ENCODE assay signal across 9 cellular contexts in genomic region chr1:155969377-155969791, GRCh38. TPM values are rescaled to one million over a fixed set of nuclear protein-coding genes. Genes with fewer than 3 reads are reported as not detected.
A peak's percentile ranks its signal among the peaks of the same experiment; 100 is the strongest.
DNase-seq lines count a peak whose midpoint lies in the region; ATAC-seq and TF ChIP-seq lines count a peak whose summit lies in the region.
"Had no signal": no experiment of that assay in that cellular context is flagged by ENCODE, and none has a peak within 500 bp of the region (broad histone marks: within the 10 kb centered on the region; RNA-seq: fewer than 3 reads in every experiment).

No MANE protein-coding gene starts in this region.

- H3K4me1 ChIP-seq in CD4-positive, CD25-positive, alpha-beta regulatory T cell (ENCODE audit: control insufficient read depth, insufficient read depth, low read length, poor library complexity, severe bottlenecking): peaks cover 75% of the 10 kb centered on the region
- H3K4me1 ChIP-seq in endodermal cell (ENCODE audit: control insufficient read depth, insufficient read depth, low read length) (peaks cover 50% of the 10 kb centered on the region), ovary (ENCODE audit: insufficient read depth) (peaks cover 43% of the 10 kb centered on the region)

- H3K27ac ChIP-seq in CD4-positive, CD25-positive, alpha-beta regulatory T cell (ENCODE audit: insufficient read depth, low read length, poor library complexity, severe bottlenecking): peak overlapping the region; percentile 72
- H3K27ac ChIP-seq in RWPE1 (peak overlapping the region; percentile 61), endodermal cell (ENCODE audit: low read depth, low read length) (peak overlapping the region; percentile 92), ovary (peak overlapping the region; percentile 20 to 38)

- CTCF ChIA-PET in RWPE1 (lab: Yijun Ruan, JAX): interaction anchor here (0.7 to 1.1 kb wide), 2 partner anchors 9 to 25 kb away, joined by 3 read pairs; partner anchors contain the start of gene ARHGEF2

- H3K4me3 Mint-ChIP-seq in CD4-positive, CD25-positive, alpha-beta regulatory T cell: peak overlapping the region in 3 of 4 donors; percentile 69 to 92 (median 71)
- H3K4me3 Mint-ChIP-seq in endodermal cell: no peak overlapping the region

- POLR2A ChIA-PET in RWPE1 (lab: Yijun Ruan, JAX; ENCODE audit: low non-redundant PET): no interaction called here

- H3K27me3 ChIP-seq in CD4-positive, CD25-positive, alpha-beta regulatory T cell (ENCODE audit: control insufficient read depth, insufficient read depth, low read length): no peaks in the 10 kb centered on the region
- no peaks in the 10 kb centered on the region for H3K27me3 ChIP-seq in endodermal cell (ENCODE audit: control insufficient read depth, insufficient read depth, low read length, poor library complexity, severe bottlenecking)
- H3K27me3 ChIP-seq in ovary: no peaks in the 10 kb centered on the region

- ATAC-seq in CD4-positive, CD25-positive, alpha-beta regulatory T cell (ENCODE audit: low read depth in 2 of 2): no peak
- ATAC-seq in GM21619 (IDR thresholded peaks at IDR 0.05; ENCODE audit: unreplicated experiment): no peak

- H3K36me3 ChIP-seq in CD4-positive, CD25-positive, alpha-beta regulatory T cell (ENCODE audit: control insufficient read depth, insufficient read depth, low read length): peaks cover 68% of the 10 kb centered on the region
- H3K36me3 ChIP-seq in endodermal cell (ENCODE audit: control insufficient read depth, insufficient read depth, low read length) (peaks cover 79% of the 10 kb centered on the region), ovary (no peaks in the 10 kb centered on the region)

- TF ChIP-seq EP300 in ovary (IDR thresholded peaks at IDR 0.05): no peak

- no peak for DNase-seq in CD4-positive, CD25-positive, alpha-beta regulatory T cell
- DNase-seq in RWPE1 (ENCODE audit: low spot score): no peak
- DNase-seq in endodermal cell: no peak
- DNase-seq in ovary: no peak
- no peak for DNase-seq in NCI-H748 (lab: John Stamatoyannopoulos, UW; ENCODE audit: unreplicated experiment)
- DNase-seq in NCI-H69 (lab: John Stamatoyannopoulos, UW): no peak
- DNase-seq in GF-D8 (lab: John Stamatoyannopoulos, UW): no peak
- DNase-seq: GDM1 had no signal

- TF ChIP-seq CTCF in RWPE1 (conservative IDR thresholded peaks at IDR 0.05; ENCODE audit: low read depth) (no peak), endodermal cell (conservative IDR thresholded peaks at IDR 0.05) (no peak), ovary (IDR thresholded peaks at IDR 0.05) (no peak)

- no peaks in the 10 kb centered on the region for H3K27me3 Mint-ChIP-seq in CD4-positive, CD25-positive, alpha-beta regulatory T cell
- H3K27me3 Mint-ChIP-seq in endodermal cell (ENCODE audit: insufficient read depth): no peaks in the 10 kb centered on the region

- peaks cover 43% of the 10 kb centered on the region for H3K36me3 Mint-ChIP-seq in CD4-positive, CD25-positive, alpha-beta regulatory T cell
- peaks cover 68% of the 10 kb centered on the region for H3K36me3 Mint-ChIP-seq in endodermal cell (ENCODE audit: low read depth)

- 90 to 96% methylated on average over 5 to 8 of the region's 9 CpGs for WGBS in endodermal cell (ENCODE audit: insufficient coverage in 1 of 2, insufficient read length in 1 of 2), 2 experiments
- 55 to 63% (median 58%) methylated on average over 9 of the region's 9 CpGs for WGBS in ovary, 3 donors

- H3K27ac Mint-ChIP-seq in CD4-positive, CD25-positive, alpha-beta regulatory T cell: peak overlapping the region; percentile 94 to 96 (median 95)
- H3K27ac Mint-ChIP-seq in endodermal cell: peak overlapping the region; percentile 67

- intact Hi-C loops in ovary (cut with DNase I): no loop called here

- TF ChIP-seq POLR2A in ovary (IDR thresholded peaks at IDR 0.05): no peak

- H3K9ac ChIP-seq in endodermal cell (ENCODE audit: extremely low read depth, low read length, poor library complexity, severe bottlenecking): no peak overlapping the region

- H3K9me3 ChIP-seq in CD4-positive, CD25-positive, alpha-beta regulatory T cell (ENCODE audit: control insufficient read depth in 2 of 2, low read length in 2 of 2): no peaks in the 10 kb centered on the region
- H3K9me3 ChIP-seq in endodermal cell (ENCODE audit: control insufficient read depth, low read length): no peaks in the 10 kb centered on the region
- H3K9me3 ChIP-seq in ovary: no peaks in the 10 kb centered on the region

- peaks cover 0 to 86% (median 67%) of the 10 kb centered on the region in 4 donors for H3K4me1 Mint-ChIP-seq in CD4-positive, CD25-positive, alpha-beta regulatory T cell
- H3K4me1 Mint-ChIP-seq in endodermal cell: peaks cover 71% of the 10 kb centered on the region

- H3K4me3 ChIP-seq in CD4-positive, CD25-positive, alpha-beta regulatory T cell (ENCODE audit: low read depth, low read length): no peak overlapping the region
- H3K4me3 ChIP-seq in endodermal cell (ENCODE audit: low read length) (no peak overlapping the region), ovary (no peak overlapping the region)

- peaks cover 0 to 1% (median 0%) of the 10 kb centered on the region in 7 donors for H3K9me3 Mint-ChIP-seq in CD4-positive, CD25-positive, alpha-beta regulatory T cell
- H3K9me3 Mint-ChIP-seq in endodermal cell: no peaks in the 10 kb centered on the region

RNA-seq across cellular contexts. Expression of gene ARHGEF2, which starts 9.0 kb away (rescaled TPM):
- total RNA-seq in CD4-positive, CD25-positive, alpha-beta regulatory T cell: 108 TPM
- 10 to 100 TPM; 16.1 to 19.2 (median 16.3) TPM for polyA plus RNA-seq in CD4-positive, CD25-positive, alpha-beta regulatory T cell
- total RNA-seq in endodermal cell: 100 to 1,000 TPM; 134 to 147 TPM
- 80.1 TPM for polyA plus RNA-seq in endodermal cell (2013, experiment 1 of 2)
- polyA plus RNA-seq in endodermal cell (2013, experiment 2 of 2): 71.9 TPM
- 100 to 1,000 TPM in 1 of 7 donors, 10 to 100 TPM in 6; 41.0 to 221 (median 63.3) TPM for total RNA-seq in ovary
- polyA plus RNA-seq in ovary: 100 to 1,000 TPM in 1 of 2 donors, 10 to 100 TPM in 1; 36.3 to 108 TPM

RNA-seq across cellular contexts. Expression of gene RXFP4, which starts 27.9 kb away (rescaled TPM):
- total RNA-seq in CD4-positive, CD25-positive, alpha-beta regulatory T cell: not detected
- 1 to 10 TPM in 1 of 4 donors, under 1 TPM in 1, not detected in 2; 0.32 to 1.4 TPM for polyA plus RNA-seq in CD4-positive, CD25-positive, alpha-beta regulatory T cell
- total RNA-seq in endodermal cell (not detected), ovary (not detected)
- polyA plus RNA-seq in endodermal cell (2013, experiment 1 of 2): not detected
- not detected for polyA plus RNA-seq in endodermal cell (2013, experiment 2 of 2)
- polyA plus RNA-seq in ovary: not detected

RNA-seq across cellular contexts. Expression of gene KHDC4, which starts 35.2 kb away (rescaled TPM):
- total RNA-seq in CD4-positive, CD25-positive, alpha-beta regulatory T cell: 60.1 TPM
- 10 to 100 TPM in 1 of 4 donors, 1 to 10 TPM in 3; 7.4 to 10.8 (median 8.3) TPM for polyA plus RNA-seq in CD4-positive, CD25-positive, alpha-beta regulatory T cell
- total RNA-seq in endodermal cell: 10 to 100 TPM; 67.7 to 76.2 TPM
- 46.7 TPM for polyA plus RNA-seq in endodermal cell (2013, experiment 1 of 2)
- polyA plus RNA-seq in endodermal cell (2013, experiment 2 of 2): 39.0 TPM
- total RNA-seq in ovary: 10 to 100 TPM; 38.1 to 61.1 (median 46.4) TPM
- polyA plus RNA-seq in ovary: 10 to 100 TPM; 35.4 to 47.1 TPM

RNA-seq across cellular contexts. Expression of gene SSR2, which starts 51.4 kb away (rescaled TPM):
- total RNA-seq in CD4-positive, CD25-positive, alpha-beta regulatory T cell: 196 TPM
- 100 to 1,000 TPM; 358 to 421 (median 392) TPM for polyA plus RNA-seq in CD4-positive, CD25-positive, alpha-beta regulatory T cell
- 100 to 1,000 TPM; 193 TPM for total RNA-seq in endodermal cell
- 299 TPM for polyA plus RNA-seq in endodermal cell (2013, experiment 1 of 2)
- polyA plus RNA-seq in endodermal cell (2013, experiment 2 of 2): 274 TPM
- 100 to 1,000 TPM; 261 to 496 (median 272) TPM for total RNA-seq in ovary
- 100 to 1,000 TPM; 465 to 601 TPM for polyA plus RNA-seq in ovary

RNA-seq across cellular contexts. Expression of gene RIT1, which starts 58.2 kb away (rescaled TPM):
- total RNA-seq in CD4-positive, CD25-positive, alpha-beta regulatory T cell: 55.8 TPM
- 10 to 100 TPM; 25.0 to 32.1 (median 29.0) TPM for polyA plus RNA-seq in CD4-positive, CD25-positive, alpha-beta regulatory T cell
- total RNA-seq in endodermal cell: 10 to 100 TPM; 26.0 to 39.2 TPM
- 24.9 TPM for polyA plus RNA-seq in endodermal cell (2013, experiment 1 of 2)
- polyA plus RNA-seq in endodermal cell (2013, experiment 2 of 2): 29.0 TPM
- 10 to 100 TPM; 10.9 to 26.9 (median 23.0) TPM for total RNA-seq in ovary
- polyA plus RNA-seq in ovary: 10 to 100 TPM in 1 of 2 donors, 1 to 10 TPM in 1; 8.6 to 20.2 TPM

Comparison
In these comparisons a context has a peak if more than half of its experiments do, and no peak if none do; other contexts are left out.
1. H3K27ac ChIP-seq: peak in every context shown above with its lines; median percentile 92 in endodermal cell; 72 in CD4-positive, CD25-positive, alpha-beta regulatory T cell; 61 in RWPE1; 29 in ovary.